In the genomic region with DNA sequence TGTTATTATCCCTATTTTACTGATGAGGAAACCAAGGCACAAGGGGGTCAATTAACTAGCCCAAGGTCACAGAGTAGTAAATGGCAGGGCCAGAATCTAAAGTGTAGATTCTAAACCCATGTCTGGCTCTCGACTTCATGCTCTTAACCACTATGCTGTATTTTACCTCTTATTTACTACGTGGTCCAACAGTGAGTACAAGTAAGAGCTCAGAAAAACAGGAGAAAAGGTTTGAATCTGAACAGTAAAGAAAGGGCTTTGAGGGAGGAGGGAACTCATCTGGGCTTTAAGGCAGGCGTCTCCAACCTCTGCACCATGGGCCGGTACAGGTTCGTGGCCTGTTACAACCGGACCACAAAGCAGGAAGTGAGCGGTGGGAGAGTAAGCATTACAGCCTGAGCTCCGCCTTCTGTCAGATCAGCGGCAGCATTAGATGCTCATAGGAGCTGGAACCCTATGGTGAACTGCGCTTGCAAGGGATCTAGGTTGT, we compare ENCODE assay signal across 8 cellular contexts.
DNase-seq lines count a peak whose midpoint lies in the region; ATAC-seq and TF ChIP-seq lines count a peak whose summit lies in the region.

No MANE protein-coding gene starts in this region.

- no peak for TF ChIP-seq CTCF in lower lobe of right lung (IDR thresholded peaks at IDR 0.05)
- TF ChIP-seq CTCF in transverse colon (IDR thresholded peaks at IDR 0.05) = no peak

- peak overlapping the region; percentile 61 for H3K4me3 Mint-ChIP-seq in activated CD4-positive, alpha-beta memory T cell treated with anti-CD3 and anti-CD28 coated beads for 36 hours

- TF ChIP-seq EP300 in transverse colon (IDR thresholded peaks at IDR 0.05; ENCODE audit: low read depth) = no peak

- H3K9me3 ChIP-seq in lower lobe of right lung (no peaks in the 10 kb centered on the region), transverse colon (no peaks in the 10 kb centered on the region)

- H3K27me3 ChIP-seq in lower lobe of right lung (ENCODE audit: low read depth) = no peaks in the 10 kb centered on the region
- no peaks in the 10 kb centered on the region for H3K27me3 ChIP-seq in transverse colon

- intact Hi-C loops in activated CD4-positive, alpha-beta memory T cell treated with anti-CD3 and anti-CD28 coated beads for 36 hours (cut with micrococcal nuclease) = loop anchor here (2.0 kb wide), 1 partner anchor 92 kb away; a partner anchor contains a TSS
- intact Hi-C loops in lower lobe of right lung (cut with DNase I) (no loop called here), transverse colon (cut with DNase I; ENCODE audit: low total_unique reads) (no loop called here)

- 73 to 77% methylated on average over 10 of the region's 10 CpGs for WGBS in transverse colon (ENCODE audit: low coverage in 1 of 2), 2 donors

- H3K4me1 ChIP-seq in lower lobe of right lung = peaks cover 33% of the 10 kb centered on the region
- H3K4me1 ChIP-seq in transverse colon = peaks cover 0 to 11% (median 0%) of the 10 kb centered on the region in 4 donors

- peak overlapping the region; percentile 74 for H3K27ac Mint-ChIP-seq in activated CD4-positive, alpha-beta memory T cell treated with anti-CD3 and anti-CD28 coated beads for 36 hours

- H3K27ac ChIP-seq in lower lobe of right lung (no peak overlapping the region), transverse colon (no peak overlapping the region)

- H3K36me3 ChIP-seq in lower lobe of right lung = peaks cover 30% of the 10 kb centered on the region
- H3K36me3 ChIP-seq in transverse colon = peaks cover 0 to 12% (median 6%) of the 10 kb centered on the region in 4 donors

- H3K36me3 Mint-ChIP-seq in activated CD4-positive, alpha-beta memory T cell treated with anti-CD3 and anti-CD28 coated beads for 36 hours = peaks cover 6% of the 10 kb centered on the region

- POLR2A ChIA-PET in activated CD4-positive, alpha-beta memory T cell treated with anti-CD3 and anti-CD28 coated beads for 36 hours (lab: Charles Lee) = interaction anchor here (0.6 to 2.6 kb wide), 3 partner anchors 93 to 402 kb away, joined by 3 to 11 read pairs (median 5); a partner anchor contains a TSS

- H3K9me3 Mint-ChIP-seq in activated CD4-positive, alpha-beta memory T cell treated with anti-CD3 and anti-CD28 coated beads for 36 hours = no peaks in the 10 kb centered on the region

- TF ChIP-seq POLR2A in transverse colon (IDR thresholded peaks at IDR 0.05) = no peak

- no peak overlapping the region for H3K4me3 ChIP-seq in lower lobe of right lung
- no peak overlapping the region for H3K4me3 ChIP-seq in transverse colon

- CTCF ChIA-PET in activated CD4-positive, alpha-beta memory T cell treated with anti-CD3 and anti-CD28 coated beads for 36 hours (lab: Charles Lee) = interaction anchor here (0.7 to 2.0 kb wide), 11 partner anchors 10 to 179 kb away, joined by 3 to 9 read pairs (median 5); no protein-coding TSS in a partner anchor

- H3K27me3 Mint-ChIP-seq in activated CD4-positive, alpha-beta memory T cell treated with anti-CD3 and anti-CD28 coated beads for 36 hours = no peaks in the 10 kb centered on the region

- in situ Hi-C loops in transverse colon (cut with MboI; ENCODE audit: low pct_ligation_motif_present in 1 of 4, low pct_unique_long_range_greater_than_20kb in 1 of 4, low sequenced_read_pairs in 3 of 4) = no loop called here

- ATAC-seq in GM19397 (IDR thresholded peaks at IDR 0.05; ENCODE audit: unreplicated experiment) (peak; percentile 86), HG03354 (IDR thresholded peaks at IDR 0.05; ENCODE audit: poor library complexity, severe bottlenecking, unreplicated experiment) (peak; percentile 85), lower lobe of right lung (peak; percentile 63 to 76), HG03520 (IDR thresholded peaks at IDR 0.05; ENCODE audit: unreplicated experiment) (no peak)

- peak; percentile 78 for DNase-seq in activated CD4-positive, alpha-beta memory T cell treated with anti-CD3 and anti-CD28 coated beads for 36 hours
- DNase-seq in lower lobe of right lung (peak; percentile 51), transverse colon (peak; percentile 29), NCI-H526 (lab: John Stamatoyannopoulos, UW) (no peak), cortex of kidney (lab: John Stamatoyannopoulos, UW) (no peak)

- peaks cover 26% of the 10 kb centered on the region for H3K4me1 Mint-ChIP-seq in activated CD4-positive, alpha-beta memory T cell treated with anti-CD3 and anti-CD28 coated beads for 36 hours (ENCODE audit: low read depth)

Comparison
In these comparisons a context has a peak if more than half of its experiments do, and no peak if none do; other contexts are left out.
1. DNase-seq: peak in activated CD4-positive, alpha-beta memory T cell treated with anti-CD3 and anti-CD28 coated beads for 36 hours (single experiment), lower lobe of right lung (single experiment) and transverse colon (single experiment); none in NCI-H526 (0 of 2) and cortex of kidney (single experiment).